In the genomic region with DNA sequence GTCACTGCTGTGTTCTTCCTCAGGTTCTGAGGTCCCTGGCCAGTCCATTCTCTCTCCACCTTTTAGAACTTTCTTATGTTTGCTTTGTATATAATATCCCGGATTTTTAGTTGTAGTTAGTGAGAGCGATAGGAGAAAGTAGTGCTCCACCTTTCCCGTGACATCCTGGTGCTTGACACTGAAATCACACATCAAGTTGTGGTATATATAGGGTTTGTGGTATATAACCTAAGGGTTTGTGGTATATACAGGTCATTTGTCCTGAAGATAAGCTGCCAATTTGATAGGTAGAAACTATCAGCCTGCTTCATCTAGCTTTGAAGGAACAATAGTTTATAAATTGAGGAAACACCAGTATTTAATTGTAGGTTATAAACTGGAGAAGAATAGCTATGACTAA, we compare ENCODE assay signal across 8 cellular contexts. TPM values are rescaled to one million over a fixed set of nuclear protein-coding genes. Genes with fewer than 3 reads are reported as not detected.
"Had no signal": no experiment of that assay in that cellular context is flagged by ENCODE, and none has a peak within 500 bp of the region (broad histone marks: within the 10 kb centered on the region; RNA-seq: fewer than 3 reads in every experiment).

No MANE protein-coding gene starts in this region.

- ATAC-seq: GM12878 had no signal

- FAIRE-seq: G401.6, GM12878, GM12891, GM12892, GM18507, GM19239 had no signal

- H3K4me3 ChIP-seq: GM12878 had no signal

- DNase-seq: GDM1, GF-D8 had no signal

RNA-seq across cellular contexts. Expression of a gene that starts 53.8 kb away (rescaled TPM):
- total RNA-seq: GM12878 had no signal
